Comparison of ENCODE assay signal across 33 cellular contexts in the genomic region with DNA sequence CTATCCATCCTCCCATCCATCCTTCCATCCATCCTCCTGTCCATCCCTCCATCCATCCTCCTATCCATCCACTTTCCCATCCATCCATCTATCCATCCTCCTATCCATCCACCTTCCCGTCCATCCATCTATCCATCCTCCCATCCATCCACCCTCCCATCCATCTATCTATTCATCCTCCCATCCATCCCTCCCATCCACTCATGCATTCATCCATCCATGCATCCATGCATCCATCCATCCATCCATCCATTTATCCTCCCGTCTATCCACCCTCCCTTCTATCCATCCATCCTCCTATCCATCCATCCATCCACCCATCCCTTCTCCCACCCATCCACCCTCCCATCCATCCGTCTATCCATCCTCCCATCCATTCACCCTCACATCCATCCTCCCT. TPM values are rescaled to one million over a fixed set of nuclear protein-coding genes. Genes with fewer than 3 reads are reported as not detected.
"Had no signal": no experiment of that assay in that cellular context is flagged by ENCODE, and none has a peak within 500 bp of the region (broad histone marks: within the 10 kb centered on the region; RNA-seq: fewer than 3 reads in every experiment).

No MANE protein-coding gene starts in this region.

- H3K27ac ChIP-seq: neutrophil, ovary, parathyroid adenoma, psoas muscle, right lobe of liver, sigmoid colon, spleen, suprapubic skin, testis, tibial artery, transverse colon, upper lobe of right lung, uterus had no signal

- H3K9me3 ChIP-seq: neutrophil, ovary, psoas muscle, right lobe of liver, sigmoid colon, spleen, suprapubic skin, testis, transverse colon, upper lobe of right lung, uterus had no signal

- H3K36me3 ChIP-seq: neutrophil, ovary, right lobe of liver, sigmoid colon, spleen, suprapubic skin, tibial artery, transverse colon, upper lobe of right lung, uterus had no signal

- H3K4me1 Mint-ChIP-seq: neural crest cell had no signal

- H3K27me3 ChIP-seq: ovary, right lobe of liver, testis had no signal

- H3K4me3 ChIP-seq: ovary, psoas muscle, right lobe of liver, sigmoid colon, smooth muscle cell, spleen, suprapubic skin, testis, tibial artery, transverse colon, upper lobe of right lung, uterus had no signal

- H3K27ac Mint-ChIP-seq: natural killer cell treated with Interleukin-12 subunit alpha and Interleukin-12 subunit beta and Interleukin-15 and Interleukin-18, amount 100 ng/mL, for 72 hours; nephron progenitor cell; progenitor cell of endocrine pancreas; stimulated activated memory B cell treated with anti-CD40 and anti-IgM and Interleukin-4, amounts not matched to agents 10 μg/mL and 1 μg/mL and 100 μg/mL, for 72 hours; type B pancreatic cell had no signal

- H2AFZ ChIP-seq: parathyroid adenoma had no signal

- H3K9ac ChIP-seq: parathyroid adenoma had no signal

- H3K36me3 Mint-ChIP-seq: naive thymus-derived CD8-positive, alpha-beta T cell; natural killer cell treated with Interleukin-12 subunit alpha and Interleukin-12 subunit beta and Interleukin-15 and Interleukin-18, amount 100 ng/mL, for 72 hours; stimulated activated memory B cell treated with anti-CD40 and anti-IgM and Interleukin-4, amounts not matched to agents 10 μg/mL and 1 μg/mL and 100 μg/mL, for 72 hours; type B pancreatic cell had no signal

- ATAC-seq: naive thymus-derived CD8-positive, alpha-beta T cell; natural killer cell treated with Interleukin-12 subunit alpha and Interleukin-12 subunit beta and Interleukin-15 and Interleukin-18, amount 100 ng/mL, for 72 hours; psoas muscle; right cardiac atrium; right lobe of liver; stimulated activated memory B cell treated with anti-CD40 and anti-IgM and Interleukin-4, amounts not matched to agents 10 μg/mL and 1 μg/mL and 100 μg/mL, for 72 hours; stimulated activated naive CD8-positive, alpha-beta T cell treated with anti-CD3 and anti-CD28 coated beads, Interleukin-15, amount 100 ng/mL, for 72 hours; stimulated activated naive CD8-positive, alpha-beta T cell treated with anti-CD3 and anti-CD28 coated beads, Interleukin-15, Interleukin-2, amounts not matched to agents 100 U/mL and 50 U/mL, for 24 hours; upper lobe of right lung had no signal

- H3K4me3 Mint-ChIP-seq: naive thymus-derived CD8-positive, alpha-beta T cell; natural killer cell treated with Interleukin-12 subunit alpha and Interleukin-12 subunit beta and Interleukin-15 and Interleukin-18, amount 100 ng/mL, for 72 hours; nephron progenitor cell; neural crest cell; stimulated activated memory B cell treated with anti-CD40 and anti-IgM and Interleukin-4, amounts not matched to agents 10 μg/mL and 1 μg/mL and 100 μg/mL, for 72 hours; stimulated activated naive CD8-positive, alpha-beta T cell treated with anti-CD3 and anti-CD28 coated beads, Interleukin-15, amount 100 ng/mL, for 72 hours; type B pancreatic cell had no signal

- H3K9me3 Mint-ChIP-seq: natural killer cell treated with Interleukin-12 subunit alpha and Interleukin-12 subunit beta and Interleukin-15 and Interleukin-18, amount 100 ng/mL, for 72 hours; nephron progenitor cell; neural crest cell; type B pancreatic cell had no signal

- H3K4me1 ChIP-seq: parathyroid adenoma, psoas muscle, right lobe of liver, sigmoid colon, testis, tibial artery, transverse colon, upper lobe of right lung, uterus had no signal

- DNase-seq: naive thymus-derived CD8-positive, alpha-beta T cell; nephron progenitor cell; nucleus accumbens; ovary; psoas muscle; right lobe of liver; sigmoid colon; spleen; stimulated activated CD4-positive, alpha-beta T cell treated with anti-CD3 and anti-CD28 coated beads, Interleukin-12 subunit alpha, Interleukin-12 subunit beta, amount 100 ng/mL, for 4 hours; stimulated activated CD4-positive, alpha-beta T cell treated with anti-CD3 and anti-CD28 coated beads, Interleukin-1b, Interleukin-23, amount 100 ng/mL, for 48 hours; stimulated activated CD4-positive, alpha-beta T cell treated with anti-CD3 and anti-CD28 coated beads, Interleukin-4, amount 100 ng/mL, for 1 hour; stimulated activated CD4-positive, alpha-beta T cell treated with anti-CD3 and anti-CD28 coated beads, Interleukin-4, amount 100 ng/mL, for 4 hours; stimulated activated CD8-positive, alpha-beta memory T cell treated with anti-CD3 and anti-CD28 coated beads, Interleukin-4, amount 100 ng/mL, for 48 hours; stimulated activated naive CD4-positive, alpha-beta T cell; stimulated activated naive CD8-positive, alpha-beta T cell treated with anti-CD3 and anti-CD28 coated beads, Interleukin-15, amount 100 ng/mL, for 72 hours; stimulated activated naive CD8-positive, alpha-beta T cell treated with anti-CD3 and anti-CD28 coated beads, Interleukin-15, Interleukin-2, amounts not matched to agents 100 U/mL and 50 U/mL, for 24 hours; substantia nigra; testis; tibial artery; transverse colon; upper lobe of right lung; uterus had no signal

- H3K4me2 ChIP-seq: smooth muscle cell had no signal

- H3K79me2 ChIP-seq: parathyroid adenoma had no signal

RNA-seq across cellular contexts. Expression of a gene that starts 39.0 kb away (rescaled TPM):
- total RNA-seq: naive thymus-derived CD8-positive, alpha-beta T cell; natural killer cell treated with Interleukin-12 subunit alpha and Interleukin-12 subunit beta and Interleukin-15 and Interleukin-18, amount 100 ng/mL, for 72 hours; neural crest cell; skeletal muscle tissue had no signal
